Comparison of ENCODE assay signal across 1 cellular context in the genomic region with DNA sequence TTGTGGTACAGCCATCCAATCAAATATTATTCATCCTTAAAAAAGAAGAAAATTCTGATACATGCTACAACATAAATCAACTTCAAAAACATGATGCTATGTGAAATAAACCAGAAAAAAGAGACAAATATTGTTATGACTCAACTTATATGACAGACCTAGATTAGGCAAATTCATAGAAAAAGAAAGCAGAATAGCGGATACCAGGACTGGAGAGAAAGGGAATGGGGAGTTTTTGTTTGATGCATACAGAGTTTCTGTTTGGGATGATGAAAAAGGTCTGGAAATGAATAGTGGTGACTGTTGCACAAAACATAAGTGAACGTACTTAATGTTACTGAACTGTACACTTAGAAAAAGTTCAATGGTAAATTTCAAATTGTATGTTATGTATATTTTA.
TF ChIP-seq lines count a peak whose summit lies in the region.

No MANE protein-coding gene starts in this region.

TF ChIP-seq in GM12878, 131 proteins besides CTCF, POLR2A, EP300 and RAD21 (continued from another document):
- TF ChIP-seq, protein P1, sequence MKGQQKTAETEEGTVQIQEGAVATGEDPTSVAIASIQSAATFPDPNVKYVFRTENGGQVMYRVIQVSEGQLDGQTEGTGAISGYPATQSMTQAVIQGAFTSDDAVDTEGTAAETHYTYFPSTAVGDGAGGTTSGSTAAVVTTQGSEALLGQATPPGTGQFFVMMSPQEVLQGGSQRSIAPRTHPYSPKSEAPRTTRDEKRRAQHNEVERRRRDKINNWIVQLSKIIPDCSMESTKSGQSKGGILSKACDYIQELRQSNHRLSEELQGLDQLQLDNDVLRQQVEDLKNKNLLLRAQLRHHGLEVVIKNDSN (IDR thresholded peaks at IDR 0.05; ENCODE audit: borderline replicate concordance, extremely low read length, insufficient read depth, low read depth, low read length), result no peak
- TF ChIP-seq, protein P2, sequence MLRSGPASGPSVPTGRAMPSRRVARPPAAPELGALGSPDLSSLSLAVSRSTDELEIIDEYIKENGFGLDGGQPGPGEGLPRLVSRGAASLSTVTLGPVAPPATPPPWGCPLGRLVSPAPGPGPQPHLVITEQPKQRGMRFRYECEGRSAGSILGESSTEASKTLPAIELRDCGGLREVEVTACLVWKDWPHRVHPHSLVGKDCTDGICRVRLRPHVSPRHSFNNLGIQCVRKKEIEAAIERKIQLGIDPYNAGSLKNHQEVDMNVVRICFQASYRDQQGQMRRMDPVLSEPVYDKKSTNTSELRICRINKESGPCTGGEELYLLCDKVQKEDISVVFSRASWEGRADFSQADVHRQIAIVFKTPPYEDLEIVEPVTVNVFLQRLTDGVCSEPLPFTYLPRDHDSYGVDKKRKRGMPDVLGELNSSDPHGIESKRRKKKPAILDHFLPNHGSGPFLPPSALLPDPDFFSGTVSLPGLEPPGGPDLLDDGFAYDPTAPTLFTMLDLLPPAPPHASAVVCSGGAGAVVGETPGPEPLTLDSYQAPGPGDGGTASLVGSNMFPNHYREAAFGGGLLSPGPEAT (IDR thresholded peaks at IDR 0.05; ENCODE audit: low read depth), result peak; percentile 28; the same call in 1 of the 2 replicates
- TF ChIP-seq BCL11A (IDR thresholded peaks at IDR 0.05; ENCODE audit: low read depth, low read length), result peak; percentile 33; the same call in 1 of the 2 replicates
- TF ChIP-seq PAX5 (IDR thresholded peaks at IDR 0.05; ENCODE audit: borderline replicate concordance, low read depth, low read length), result no peak
- TF ChIP-seq, protein P3, sequence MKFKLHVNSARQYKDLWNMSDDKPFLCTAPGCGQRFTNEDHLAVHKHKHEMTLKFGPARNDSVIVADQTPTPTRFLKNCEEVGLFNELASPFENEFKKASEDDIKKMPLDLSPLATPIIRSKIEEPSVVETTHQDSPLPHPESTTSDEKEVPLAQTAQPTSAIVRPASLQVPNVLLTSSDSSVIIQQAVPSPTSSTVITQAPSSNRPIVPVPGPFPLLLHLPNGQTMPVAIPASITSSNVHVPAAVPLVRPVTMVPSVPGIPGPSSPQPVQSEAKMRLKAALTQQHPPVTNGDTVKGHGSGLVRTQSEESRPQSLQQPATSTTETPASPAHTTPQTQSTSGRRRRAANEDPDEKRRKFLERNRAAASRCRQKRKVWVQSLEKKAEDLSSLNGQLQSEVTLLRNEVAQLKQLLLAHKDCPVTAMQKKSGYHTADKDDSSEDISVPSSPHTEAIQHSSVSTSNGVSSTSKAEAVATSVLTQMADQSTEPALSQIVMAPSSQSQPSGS (IDR thresholded peaks at IDR 0.05; ENCODE audit: low read length), result peak; percentile 55; the same call in 1 of the 2 replicates
- no peak for TF ChIP-seq EZH2 (IDR thresholded peaks at IDR 0.05; ENCODE audit: borderline replicate concordance, control insufficient read depth, low read depth, low read length)
- no peak for TF ChIP-seq YBX1 (IDR thresholded peaks at IDR 0.05)
- no peak for TF ChIP-seq NR2F1 (conservative IDR thresholded peaks at IDR 0.05)
- TF ChIP-seq ZBTB33 (IDR thresholded peaks at IDR 0.05), result no peak
- no peak for TF ChIP-seq FOS (IDR thresholded peaks at IDR 0.05; ENCODE audit: borderline replicate concordance, extremely low read depth, insufficient read length)
- peak; percentile 51; the same call in 1 of the 2 replicates for TF ChIP-seq RUNX3 (IDR thresholded peaks at IDR 0.05; ENCODE audit: low read length)
- peak; percentile 80 for TF ChIP-seq NFIC (IDR thresholded peaks at IDR 0.05; ENCODE audit: low read depth, low read length)
- TF ChIP-seq SIX5 (IDR thresholded peaks at IDR 0.05; ENCODE audit: low read depth, low read length, severe bottlenecking), result no peak
- TF ChIP-seq SPI1 (IDR thresholded peaks at IDR 0.05; ENCODE audit: borderline replicate concordance, insufficient read depth, low read depth, low read length), result no peak
- no peak for TF ChIP-seq CBFB (IDR thresholded peaks at IDR 0.05; ENCODE audit: low read depth)
- no peak for TF ChIP-seq ELK1 (IDR thresholded peaks at IDR 0.05; ENCODE audit: low read depth, low read length)
- peak; percentile 75 for TF ChIP-seq EED (IDR thresholded peaks at IDR 0.05; ENCODE audit: low read depth)
- no peak for TF ChIP-seq RBBP5 (conservative IDR thresholded peaks at IDR 0.05)
- TF ChIP-seq PML (IDR thresholded peaks at IDR 0.05; ENCODE audit: low read length), result peak; percentile 44; the same call in 1 of the 2 replicates
